23 cellular contexts compared by ENCODE assay signal in the genomic region with DNA sequence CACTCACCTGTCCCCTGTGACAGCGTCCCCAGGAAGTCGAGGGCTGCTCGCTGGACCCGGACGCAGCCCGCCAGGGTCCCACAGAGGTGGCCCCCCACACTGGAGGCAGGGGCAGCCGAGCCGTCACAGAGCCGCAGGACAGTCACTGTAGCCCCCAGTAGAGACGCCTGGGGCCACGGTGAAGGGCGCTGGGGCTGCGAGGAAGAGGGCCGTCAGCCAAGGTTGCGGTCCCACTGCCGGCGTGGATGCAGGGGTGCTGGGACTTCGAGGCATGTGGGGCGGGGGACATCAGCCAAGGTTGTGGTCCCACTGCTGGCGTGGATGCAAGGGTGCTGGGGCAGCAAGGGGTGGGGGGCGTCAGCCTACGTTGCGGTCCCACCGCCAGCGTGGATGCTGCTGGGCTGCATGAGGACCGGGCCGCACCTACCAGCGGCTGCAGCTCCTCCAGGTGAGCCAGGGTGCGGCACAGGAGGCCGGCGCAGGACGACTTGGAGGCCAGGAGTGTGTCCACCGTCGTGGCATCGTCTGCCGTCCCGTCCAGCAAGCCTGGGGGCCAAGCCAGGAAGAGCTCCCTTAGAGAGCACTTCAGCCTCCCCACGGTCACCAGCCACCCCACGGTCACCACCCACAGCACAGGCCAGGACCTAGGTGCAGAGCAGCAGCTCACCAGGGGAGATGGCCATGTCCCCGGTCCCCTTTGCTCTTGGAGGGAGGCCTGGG. TPM values are rescaled to one million over a fixed set of nuclear protein-coding genes. Genes with fewer than 3 reads are reported as not detected.
DNase-seq lines count a peak whose midpoint lies in the region; ATAC-seq, FAIRE-seq and TF ChIP-seq lines count a peak whose summit lies in the region.
"Had no signal": no experiment of that assay in that cellular context is flagged by ENCODE, and none has a peak within 500 bp of the region (broad histone marks: within the 10 kb centered on the region; RNA-seq: fewer than 3 reads in every experiment).

No MANE protein-coding gene starts in this region.

- intact Hi-C loops in HepG2 (cut with micrococcal nuclease; ENCODE audit: unreplicated experiment) (no loop called here), upper lobe of right lung (cut with DNase I) (no loop called here)

- H3K4me1 Mint-ChIP-seq in activated naive CD4-positive, alpha-beta T cell treated with anti-CD3 and anti-CD28 coated beads, Interleukin-2, amount 50 U/mL, for 24 hours, result no peaks in the 10 kb centered on the region
- H3K4me1 Mint-ChIP-seq: activated CD4-positive, alpha-beta T cell treated with anti-CD3 and anti-CD28 coated beads, Interleukin-2, amount 10 ng/mL, durations not matched to agents 24 days and 14 days; activated naive CD8-positive, alpha-beta T cell treated with anti-CD3 and anti-CD28 coated beads for 36 hours; central memory CD8-positive, alpha-beta T cell; naive thymus-derived CD4-positive, alpha-beta T cell had no signal

- H3K9me3 Mint-ChIP-seq in activated naive CD4-positive, alpha-beta T cell treated with anti-CD3 and anti-CD28 coated beads, Interleukin-2, amount 50 U/mL, for 24 hours, result no peaks in the 10 kb centered on the region
- H3K9me3 Mint-ChIP-seq: activated CD4-positive, alpha-beta T cell treated with anti-CD3 and anti-CD28 coated beads, Interleukin-2, amount 10 ng/mL, durations not matched to agents 24 days and 14 days; activated naive CD8-positive, alpha-beta T cell treated with anti-CD3 and anti-CD28 coated beads for 36 hours; activated T-helper 1 cell treated with anti-CD3 and anti-CD28 coated beads, Interleukin-12 subunit alpha, Interleukin-12 subunit beta, Interleukin-2, Interleukin-4 antibody, amounts not matched to agents 30 ng/mL and 10 ng/mL and 1 ng/mL, durations not matched to agents 14 hours and 24 hours and 36 hours; central memory CD8-positive, alpha-beta T cell; stimulated activated naive CD8-positive, alpha-beta T cell treated with anti-CD3 and anti-CD28 coated beads, Interleukin-15, Interleukin-2, amounts not matched to agents 100 ng/mL and 50 ng/mL, for 24 hours had no signal

- no peak for DNase-seq in activated naive CD4-positive, alpha-beta T cell treated with Interleukin-2 at 50 U/mL for 16 hours
- peak in 2 of 3 donors; percentile 8 to 45 for DNase-seq in Peyer's patch
- no peak for DNase-seq in HepG2 (ENCODE audit: low spot score)
- DNase-seq in upper lobe of right lung, result peak; percentile 62
- no peak for DNase-seq in NCI-H345 treated with DMSO at 0.1 percent for 48 hours (lab: John Stamatoyannopoulos, UW; ENCODE audit: unreplicated experiment)
- no peak for DNase-seq in CD1c-positive myeloid dendritic cell (ENCODE audit: extremely low spot score)
- no peak for DNase-seq in HTR-8/SVneo (ENCODE audit: insufficient read length, low spot score)
- DNase-seq: activated CD4-positive, alpha-beta T cell treated with anti-CD3 and anti-CD28 coated beads, Interleukin-2, amount 10 ng/mL, durations not matched to agents 24 days and 14 days; activated naive CD8-positive, alpha-beta T cell treated with anti-CD3 and anti-CD28 coated beads for 36 hours; DMS79; Karpas-422; MV-4-11; naive thymus-derived CD4-positive, alpha-beta T cell; NCI-H510A; stimulated activated CD4-positive, alpha-beta T cell treated with anti-CD3 and anti-CD28 coated beads, Interleukin-4, amount 100 ng/mL, for 4 hours had no signal

- peak overlapping the region; percentile 51 for H3K27ac Mint-ChIP-seq in activated naive CD4-positive, alpha-beta T cell treated with anti-CD3 and anti-CD28 coated beads, Interleukin-2, amount 50 U/mL, for 24 hours
- H3K27ac Mint-ChIP-seq: activated CD4-positive, alpha-beta T cell treated with anti-CD3 and anti-CD28 coated beads, Interleukin-2, amount 10 ng/mL, durations not matched to agents 24 days and 14 days; activated naive CD8-positive, alpha-beta T cell treated with anti-CD3 and anti-CD28 coated beads for 36 hours; activated T-helper 1 cell treated with anti-CD3 and anti-CD28 coated beads, Interleukin-12 subunit alpha, Interleukin-12 subunit beta, Interleukin-2, Interleukin-4 antibody, amounts not matched to agents 30 ng/mL and 10 ng/mL and 1 ng/mL, durations not matched to agents 14 hours and 24 hours and 36 hours; stimulated activated naive CD8-positive, alpha-beta T cell treated with anti-CD3 and anti-CD28 coated beads, Interleukin-15, Interleukin-2, amounts not matched to agents 100 ng/mL and 50 ng/mL, for 24 hours had no signal

- in situ Hi-C loops in HepG2 (cut with HindIII; ENCODE audit: extremely low pct_ligation_motif_present, low pct_unique_long_range_greater_than_20kb), result no loop called here

- no peak for TF ChIP-seq POLR2A in Peyer's patch (IDR thresholded peaks at IDR 0.05)
- TF ChIP-seq POLR2A in HepG2 (IDR thresholded peaks at IDR 0.05; ENCODE audit: insufficient read depth in 1 of 2, low read depth in 2 of 2, low read length in 2 of 2), result no peak

- H3K4me3 Mint-ChIP-seq in activated naive CD4-positive, alpha-beta T cell treated with anti-CD3 and anti-CD28 coated beads, Interleukin-2, amount 50 U/mL, for 24 hours, result no peak overlapping the region
- H3K4me3 Mint-ChIP-seq: activated CD4-positive, alpha-beta T cell treated with anti-CD3 and anti-CD28 coated beads, Interleukin-2, amount 10 ng/mL, durations not matched to agents 24 days and 14 days; activated naive CD8-positive, alpha-beta T cell treated with anti-CD3 and anti-CD28 coated beads for 36 hours; activated T-helper 1 cell treated with anti-CD3 and anti-CD28 coated beads, Interleukin-12 subunit alpha, Interleukin-12 subunit beta, Interleukin-2, Interleukin-4 antibody, amounts not matched to agents 30 ng/mL and 10 ng/mL and 1 ng/mL, durations not matched to agents 14 hours and 24 hours and 36 hours; central memory CD8-positive, alpha-beta T cell; naive thymus-derived CD4-positive, alpha-beta T cell; stimulated activated naive CD8-positive, alpha-beta T cell treated with anti-CD3 and anti-CD28 coated beads, Interleukin-15, Interleukin-2, amounts not matched to agents 100 ng/mL and 50 ng/mL, for 24 hours had no signal

- H3K9me3 ChIP-seq in Peyer's patch (no peaks in the 10 kb centered on the region), HepG2 (ENCODE audit: low read length) (no peaks in the 10 kb centered on the region), upper lobe of right lung (no peaks in the 10 kb centered on the region)
- H3K9me3 ChIP-seq: ovary had no signal

- no peaks in the 10 kb centered on the region for H3K36me3 Mint-ChIP-seq in activated naive CD4-positive, alpha-beta T cell treated with anti-CD3 and anti-CD28 coated beads, Interleukin-2, amount 50 U/mL, for 24 hours

- H3K27ac ChIP-seq in Peyer's patch, result no peak overlapping the region
- no peak overlapping the region for H3K27ac ChIP-seq in HepG2 (ENCODE audit: extremely low read length, insufficient read depth, low read length)
- no peak overlapping the region for H3K27ac ChIP-seq in upper lobe of right lung
- H3K27ac ChIP-seq: ovary had no signal

- FAIRE-seq in HepG2 (lab: Jason Lieb, UNC) (no peak), HTR-8/SVneo (lab: Jason Lieb, UNC) (no peak)
- FAIRE-seq: A204.1, H1, RCC 7860 had no signal

- ATAC-seq in HepG2 (no peak), upper lobe of right lung (no peak)

- no peaks in the 10 kb centered on the region for H4K20me1 ChIP-seq in HepG2 (ENCODE audit: insufficient read depth, low read length)

- H3K4me1 ChIP-seq in Peyer's patch (no peaks in the 10 kb centered on the region), HepG2 (ENCODE audit: insufficient read depth, low read length) (no peaks in the 10 kb centered on the region), upper lobe of right lung (no peaks in the 10 kb centered on the region)

- POLR2A ChIA-PET in HepG2 (lab: Yijun Ruan, JAX), result no interaction called here

- over 99% methylated on average over 19 of the region's 40 CpGs for WGBS in HepG2 (ENCODE audit: low lambda C conversion rate)

- TF ChIP-seq EP300 in HepG2 (IDR thresholded peaks at IDR 0.05; ENCODE audit: low read depth in 2 of 2, low read length in 2 of 2), result no peak
- no peak for TF ChIP-seq EP300 in HepG2 (CRISPR knock-in tag; IDR thresholded peaks at IDR 0.05; ENCODE audit: borderline replicate concordance)

- H3K79me2 ChIP-seq in HepG2 (ENCODE audit: insufficient read depth, low read length), result no peaks in the 10 kb centered on the region

- TF ChIP-seq RAD21 in HepG2 (CRISPR knock-in tag; IDR thresholded peaks at IDR 0.05), result no peak

- no peak overlapping the region for H3K4me2 ChIP-seq in HepG2 (ENCODE audit: low read depth, low read length)

- H3K4me3 ChIP-seq in Peyer's patch (no peak overlapping the region), HepG2 (replicated peaks in 1 of 3; ENCODE audit: insufficient read depth in 1 of 3, low read depth in 2 of 3, low read length in 3 of 3) (no peak overlapping the region), upper lobe of right lung (no peak overlapping the region)
- H3K4me3 ChIP-seq: ovary had no signal

- no peaks in the 10 kb centered on the region for H3K27me3 Mint-ChIP-seq in activated naive CD4-positive, alpha-beta T cell treated with anti-CD3 and anti-CD28 coated beads, Interleukin-2, amount 50 U/mL, for 24 hours
- H3K27me3 Mint-ChIP-seq: activated CD4-positive, alpha-beta T cell treated with anti-CD3 and anti-CD28 coated beads, Interleukin-2, amount 10 ng/mL, durations not matched to agents 24 days and 14 days; activated naive CD8-positive, alpha-beta T cell treated with anti-CD3 and anti-CD28 coated beads for 36 hours; central memory CD8-positive, alpha-beta T cell; naive thymus-derived CD4-positive, alpha-beta T cell; stimulated activated naive CD8-positive, alpha-beta T cell treated with anti-CD3 and anti-CD28 coated beads, Interleukin-15, Interleukin-2, amounts not matched to agents 100 ng/mL and 50 ng/mL, for 24 hours had no signal

- no peak overlapping the region for H2AFZ ChIP-seq in HepG2 (ENCODE audit: low read length)

- no peaks in the 10 kb centered on the region for H3K27me3 ChIP-seq in Peyer's patch
- no peaks in the 10 kb centered on the region for H3K27me3 ChIP-seq in HepG2 (ENCODE audit: control insufficient read depth in 1 of 2, insufficient read depth in 2 of 2, low read length in 2 of 2)
- H3K27me3 ChIP-seq in upper lobe of right lung, result no peaks in the 10 kb centered on the region
- H3K27me3 ChIP-seq: ovary had no signal

- no TSS peak for BruUV-seq in HepG2 (replicated peaks; lab: Mats Ljungman, UMichigan)

- no peak for TF ChIP-seq CTCF in Peyer's patch (IDR thresholded peaks at IDR 0.05)
- TF ChIP-seq CTCF in HepG2 (CRISPR knock-in tag; IDR thresholded peaks at IDR 0.05), result no peak
- TF ChIP-seq CTCF in upper lobe of right lung (IDR thresholded peaks at IDR 0.05), result no peak

- peaks cover 0 to 83% (median 0%) of the 10 kb centered on the region in 3 donors for H3K36me3 ChIP-seq in Peyer's patch
- peaks cover 17 to 31% of the 10 kb centered on the region in 2 experiments; a peak in 4 of 5 replicates for H3K36me3 ChIP-seq in HepG2 (replicated peaks in 1 of 2; ENCODE audit: control insufficient read depth in 1 of 2, insufficient read depth in 2 of 2, low read length in 2 of 2)
- H3K36me3 ChIP-seq in upper lobe of right lung, result peaks cover 78% of the 10 kb centered on the region
- H3K36me3 ChIP-seq: ovary had no signal

- CTCF ChIA-PET in HepG2 (lab: Yijun Ruan, JAX; ENCODE audit: low intra/inter-chr PET ratio, low total read pairs), result no interaction called here

- no peak overlapping the region for H3K9ac ChIP-seq in HepG2 (ENCODE audit: insufficient read depth, low read depth, low read length)

RNA-seq across cellular contexts. Expression of gene BRAT1, which starts 13.9 kb away (rescaled TPM):
- 10 to 100 TPM; 43.3 to 73.3 (median 54.1) TPM for total RNA-seq in Peyer's patch
- total RNA-seq in HepG2 (2016; rRNA removed; fragmentation: Illumina TruSeq; extraction: Trizol), result 16.7 and 20.3 TPM in 2 replicates
- 3.4 and 3.6 TPM in 2 replicates for total RNA-seq in HepG2 (2016; cell fraction: cytosol; rRNA removed; fragmentation: Illumina TruSeq; extraction: Trizol; ENCODE audit: low read depth)
- 13.2 and 21.6 TPM in 2 replicates for total RNA-seq in HepG2 (2016; cell fraction: insoluble cytoplasmic fraction; rRNA removed; fragmentation: Illumina TruSeq; extraction: Trizol)
- total RNA-seq in HepG2 (2016; cell fraction: membrane; rRNA removed; fragmentation: Illumina TruSeq; extraction: Trizol), result 6.7 and 7.9 TPM in 2 replicates
- 18.7 and 21.1 TPM in 2 replicates for total RNA-seq in HepG2 (2016; cell fraction: nucleus; rRNA removed; fragmentation: Illumina TruSeq; extraction: Trizol)
- polyA plus RNA-seq in HepG2 (2011; rRNA removed), result 10.2 and 14.6 TPM in 2 replicates
- polyA plus RNA-seq in HepG2 (2011; cell fraction: cytosol; rRNA removed), result 5.0 and 10.7 TPM in 2 replicates
- polyA plus RNA-seq in HepG2 (2011; cell fraction: nucleus; rRNA removed), result 126 and 171 TPM in 2 replicates
- 10.2 and 14.9 TPM in 2 replicates for polyA plus RNA-seq in HepG2 (2012)
- polyA plus RNA-seq in HepG2 (2016; cell fraction: cytosol; fragmentation: Illumina TruSeq; extraction: Trizol; ENCODE audit: low read depth), result 1.2 and 1.3 TPM in 2 replicates
- 10.1 and 12.8 TPM in 2 replicates for polyA plus RNA-seq in HepG2 (2016; cell fraction: insoluble cytoplasmic fraction; fragmentation: Illumina TruSeq; extraction: Trizol; ENCODE audit: low read depth)
- polyA plus RNA-seq in HepG2 (2016; cell fraction: membrane; fragmentation: Illumina TruSeq; extraction: Trizol; ENCODE audit: low read depth), result 3.8 and 4.4 TPM in 2 replicates
- 43.7 and 48.3 TPM in 2 replicates for polyA plus RNA-seq in HepG2 (2016; cell fraction: nucleus; fragmentation: Illumina TruSeq; extraction: Trizol; ENCODE audit: insufficient read depth, low read depth)
- 16.2 and 23.5 TPM in 2 replicates for polyA minus RNA-seq in HepG2 (2011; rRNA and poly(A)+ RNA removed; ENCODE audit: low replicate concordance)
- polyA minus RNA-seq in HepG2 (2011; cell fraction: cytosol; rRNA and poly(A)+ RNA removed), result 7.9 and 8.9 TPM in 2 replicates
- polyA minus RNA-seq in HepG2 (2011; cell fraction: nucleus; rRNA and poly(A)+ RNA removed), result 10.3 and 10.4 TPM in 2 replicates
- total RNA-seq in upper lobe of right lung, result 24.1 TPM

RNA-seq across cellular contexts. Expression of gene IQCE, which starts 17.3 kb away (rescaled TPM):
- total RNA-seq in Peyer's patch (100 to 1,000 TPM in 1 of 4 donors, 10 to 100 TPM in 3; 30.0 to 159 (median 72.2) TPM), HepG2 (2016; rRNA removed; fragmentation: Illumina TruSeq; extraction: Trizol) (2.5 and 3.0 TPM in 2 replicates), upper lobe of right lung (22.2 TPM)
- 1.8 and 2.7 TPM in 2 replicates for total RNA-seq in HepG2 (2016; cell fraction: cytosol; rRNA removed; fragmentation: Illumina TruSeq; extraction: Trizol; ENCODE audit: low read depth)
- total RNA-seq in HepG2 (2016; cell fraction: insoluble cytoplasmic fraction; rRNA removed; fragmentation: Illumina TruSeq; extraction: Trizol), result 1.6 and 2.7 TPM in 2 replicates
- total RNA-seq in HepG2 (2016; cell fraction: membrane; rRNA removed; fragmentation: Illumina TruSeq; extraction: Trizol), result 3.0 and 4.1 TPM in 2 replicates
- 2.9 and 4.3 TPM in 2 replicates for total RNA-seq in HepG2 (2016; cell fraction: nucleus; rRNA removed; fragmentation: Illumina TruSeq; extraction: Trizol)
- 1.5 and 1.7 TPM in 2 replicates for polyA plus RNA-seq in HepG2 (2011; rRNA removed)
- polyA plus RNA-seq in HepG2 (2011; cell fraction: cytosol; rRNA removed), result 0.54 and 0.68 TPM in 2 replicates
- polyA plus RNA-seq in HepG2 (2011; cell fraction: nucleus; rRNA removed), result 4.0 and 6.8 TPM in 2 replicates
- polyA plus RNA-seq in HepG2 (2012), result 0.59 and 0.83 TPM in 2 replicates
- polyA plus RNA-seq in HepG2 (2016; cell fraction: cytosol; fragmentation: Illumina TruSeq; extraction: Trizol; ENCODE audit: low read depth), result 2.5 and 2.6 TPM in 2 replicates
- 2.2 and 3.8 TPM in 2 replicates for polyA plus RNA-seq in HepG2 (2016; cell fraction: insoluble cytoplasmic fraction; fragmentation: Illumina TruSeq; extraction: Trizol; ENCODE audit: low read depth)
- polyA plus RNA-seq in HepG2 (2016; cell fraction: membrane; fragmentation: Illumina TruSeq; extraction: Trizol; ENCODE audit: low read depth), result 3.3 and 3.7 TPM in 2 replicates
- polyA plus RNA-seq in HepG2 (2016; cell fraction: nucleus; fragmentation: Illumina TruSeq; extraction: Trizol; ENCODE audit: insufficient read depth, low read depth), result 6.7 and 9.8 TPM in 2 replicates
- 0.62 and 22.8 TPM in 2 replicates for polyA minus RNA-seq in HepG2 (2011; rRNA and poly(A)+ RNA removed; ENCODE audit: low replicate concordance)
- 0.62 and 1.5 TPM in 2 replicates for polyA minus RNA-seq in HepG2 (2011; cell fraction: cytosol; rRNA and poly(A)+ RNA removed)
- 1.5 and 2.2 TPM in 2 replicates for polyA minus RNA-seq in HepG2 (2011; cell fraction: nucleus; rRNA and poly(A)+ RNA removed)

RNA-seq across cellular contexts. Expression of gene LFNG, which starts 21.9 kb away (rescaled TPM):
- total RNA-seq in Peyer's patch (100 to 1,000 TPM in 1 of 4 donors, 10 to 100 TPM in 3; 22.3 to 104 (median 41.7) TPM), HepG2 (2016; rRNA removed; fragmentation: Illumina TruSeq; extraction: Trizol) (0.44 TPM in 1 of 2 replicates, not detected in the other), upper lobe of right lung (35.4 TPM)
- not detected in 2 replicates for total RNA-seq in HepG2 (2016; cell fraction: cytosol; rRNA removed; fragmentation: Illumina TruSeq; extraction: Trizol; ENCODE audit: low read depth)
- total RNA-seq in HepG2 (2016; cell fraction: insoluble cytoplasmic fraction; rRNA removed; fragmentation: Illumina TruSeq; extraction: Trizol), result 0.18 and 0.80 TPM in 2 replicates
- total RNA-seq in HepG2 (2016; cell fraction: membrane; rRNA removed; fragmentation: Illumina TruSeq; extraction: Trizol), result 0.22 and 0.24 TPM in 2 replicates
- total RNA-seq in HepG2 (2016; cell fraction: nucleus; rRNA removed; fragmentation: Illumina TruSeq; extraction: Trizol), result 0.19 and 0.81 TPM in 2 replicates
- 1.5 and 1.6 TPM in 2 replicates for polyA plus RNA-seq in HepG2 (2011; rRNA removed)
- 1.1 and 2.1 TPM in 2 replicates for polyA plus RNA-seq in HepG2 (2011; cell fraction: cytosol; rRNA removed)
- polyA plus RNA-seq in HepG2 (2011; cell fraction: nucleus; rRNA removed), result 3.6 and 4.6 TPM in 2 replicates
- polyA plus RNA-seq in HepG2 (2012), result 0.72 and 1.2 TPM in 2 replicates
- polyA plus RNA-seq in HepG2 (2016; cell fraction: cytosol; fragmentation: Illumina TruSeq; extraction: Trizol; ENCODE audit: low read depth), result 0.07 and 0.11 TPM in 2 replicates
- 0.16 TPM in 1 of 2 replicates, not detected in the other for polyA plus RNA-seq in HepG2 (2016; cell fraction: insoluble cytoplasmic fraction; fragmentation: Illumina TruSeq; extraction: Trizol; ENCODE audit: low read depth)
- 0.12 and 0.18 TPM in 2 replicates for polyA plus RNA-seq in HepG2 (2016; cell fraction: membrane; fragmentation: Illumina TruSeq; extraction: Trizol; ENCODE audit: low read depth)
- polyA plus RNA-seq in HepG2 (2016; cell fraction: nucleus; fragmentation: Illumina TruSeq; extraction: Trizol; ENCODE audit: insufficient read depth, low read depth), result 0.70 and 1.00 TPM in 2 replicates
- polyA minus RNA-seq in HepG2 (2011; rRNA and poly(A)+ RNA removed; ENCODE audit: low replicate concordance), result 3.4 and 11.1 TPM in 2 replicates
- polyA minus RNA-seq in HepG2 (2011; cell fraction: cytosol; rRNA and poly(A)+ RNA removed), result 1.5 TPM in 2 replicates
- polyA minus RNA-seq in HepG2 (2011; cell fraction: nucleus; rRNA and poly(A)+ RNA removed), result 2.4 and 4.6 TPM in 2 replicates

Comparison
In these comparisons a context has a peak if more than half of its experiments do, and no peak if none do; other contexts are left out.
1. DNase-seq: peak in Peyer's patch (2 of 3) and upper lobe of right lung (single experiment); none in activated naive CD4-positive, alpha-beta T cell treated with Interleukin-2 at 50 U/mL for 16 hours (single experiment), HepG2 (single experiment), NCI-H345 treated with DMSO at 0.1 percent for 48 hours (single experiment), CD1c-positive myeloid dendritic cell (single experiment) and HTR-8/SVneo (single experiment).
2. RNA of gene LFNG, which starts 21.9 kb away (total RNA-seq): 22.3 to 104 TPM in Peyer's patch and 35.4 TPM in upper lobe of right lung (single experiment); 0.18 to 0.81 TPM in HepG2; every median in the first group is over 10 times any median in the second.